In genomic region chr10:86162696-86163400, GRCh38 we compare ENCODE assay signal across 16 cellular contexts.
"Had no signal": no experiment of that assay in that cellular context is flagged by ENCODE, and none has a peak within 500 bp of the region (broad histone marks: within the 10 kb centered on the region; RNA-seq: fewer than 3 reads in every experiment).

No MANE protein-coding gene starts in this region.

- H3K4me1 ChIP-seq: adrenal gland, parathyroid adenoma had no signal

- ATAC-seq: left cardiac atrium; natural killer cell treated with Interleukin-12 subunit alpha and Interleukin-12 subunit beta and Interleukin-15 and Interleukin-18, amount 100 ng/mL, for 72 hours; T-helper 17 cell had no signal

- H3K9ac ChIP-seq: parathyroid adenoma had no signal

- H3K27me3 ChIP-seq: adrenal gland had no signal

- H3K36me3 ChIP-seq: adrenal gland had no signal

- H3K9me3 ChIP-seq: adrenal gland had no signal

- DNase-seq: activated CD4-positive, alpha-beta T cell treated with anti-CD3 and anti-CD28 coated beads, Interleukin-2, amount 50 U/mL, for 4 hours; activated naive CD4-positive, alpha-beta T cell treated with anti-CD3 and anti-CD28 coated beads, Interleukin-2, amount 50 U/mL, for 16 hours; dermis blood vessel endothelial cell; endodermal cell; foreskin fibroblast; left cardiac atrium; stimulated activated CD4-positive, alpha-beta T cell treated with anti-CD3 and anti-CD28 coated beads, Interleukin-15, amount 100 ng/mL, for 24 hours; stimulated activated CD4-positive, alpha-beta T cell treated with anti-CD3 and anti-CD28 coated beads, Interleukin-2, amount 100 ng/mL, for 48 hours; T-helper 17 cell; trophoblast cell had no signal

- H3K27ac ChIP-seq: adrenal gland, epithelial cell of prostate, parathyroid adenoma, VCaP had no signal

- H3K4me3 ChIP-seq: adrenal gland, lung had no signal
